In the genomic region with DNA sequence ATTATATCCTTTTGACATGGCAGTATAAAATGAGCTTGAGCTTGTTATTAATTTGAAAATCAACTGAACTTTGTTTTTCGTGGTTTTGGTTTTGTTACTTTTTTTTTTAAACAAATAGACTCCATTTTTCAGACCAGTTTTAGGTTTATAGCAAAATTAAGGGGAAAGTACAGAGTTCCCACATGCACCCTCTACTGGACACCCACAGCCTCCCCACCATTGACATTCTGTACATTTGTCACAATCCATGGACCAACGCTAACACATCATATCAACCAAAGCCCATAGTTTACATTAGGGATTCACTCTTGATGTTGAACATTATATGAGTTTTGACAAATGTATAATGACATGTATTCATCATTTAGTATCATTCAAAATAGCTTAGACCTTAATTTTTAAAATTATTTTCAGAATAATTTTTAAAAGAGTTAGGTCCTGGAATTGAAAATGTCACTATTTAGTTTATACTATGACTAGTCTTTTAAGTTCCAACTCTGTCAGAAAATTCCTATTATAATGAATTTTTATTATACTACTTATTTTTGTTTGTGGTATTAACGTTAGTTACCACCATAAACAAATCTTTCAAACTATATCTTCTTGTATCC, we compare ENCODE assay signal across 8 cellular contexts. TPM values are rescaled to one million over a fixed set of nuclear protein-coding genes. Genes with fewer than 3 reads are reported as not detected.
DNase-seq lines count a peak whose midpoint lies in the region; ATAC-seq, FAIRE-seq and TF ChIP-seq lines count a peak whose summit lies in the region.

No MANE protein-coding gene starts in this region.

- no peak for TF ChIP-seq POLR2A in body of pancreas (IDR thresholded peaks at IDR 0.05)

- H3K4me3 ChIP-seq in Jurkat, Clone E6-1 (ENCODE audit: low read length): no peak overlapping the region
- no peak overlapping the region for H3K4me3 ChIP-seq in body of pancreas

- no peak overlapping the region for H3K27ac Mint-ChIP-seq in nephron
- no peak overlapping the region for H3K27ac Mint-ChIP-seq in activated CD4-positive, alpha-beta memory T cell treated with anti-CD3 and anti-CD28 coated beads for 36 hours

- no peaks in the 10 kb centered on the region for H3K4me1 ChIP-seq in body of pancreas

- no peaks in the 10 kb centered on the region for H3K27me3 ChIP-seq in body of pancreas

- H3K36me3 Mint-ChIP-seq in nephron (ENCODE audit: low read depth): no peaks in the 10 kb centered on the region
- H3K36me3 Mint-ChIP-seq in activated CD4-positive, alpha-beta memory T cell treated with anti-CD3 and anti-CD28 coated beads for 36 hours: no peaks in the 10 kb centered on the region

- peak; percentile 92 for FAIRE-seq in G401.6 (lab: Jason Lieb, UNC)

- 42 to 47% methylated on average over 3 of the region's 3 CpGs for WGBS in body of pancreas, 2 donors

- no peaks in the 10 kb centered on the region for H3K27me3 Mint-ChIP-seq in nephron (ENCODE audit: low read depth)
- no peaks in the 10 kb centered on the region for H3K27me3 Mint-ChIP-seq in activated CD4-positive, alpha-beta memory T cell treated with anti-CD3 and anti-CD28 coated beads for 36 hours

- intact Hi-C loops in body of pancreas (cut with DNase I): no loop called here
- intact Hi-C loops in activated CD4-positive, alpha-beta memory T cell treated with anti-CD3 and anti-CD28 coated beads for 36 hours (cut with micrococcal nuclease): no loop called here

- H3K36me3 ChIP-seq in body of pancreas (replicated peaks in 1 of 2; ENCODE audit: insufficient read depth in 1 of 2, low read depth in 2 of 2): no peaks in the 10 kb centered on the region

- ATAC-seq in body of pancreas: no peak
- ATAC-seq in HG03108 (IDR thresholded peaks at IDR 0.05; ENCODE audit: unreplicated experiment): no peak

- TF ChIP-seq CTCF in body of pancreas (IDR thresholded peaks at IDR 0.05) (peak in 6 of 7 experiments; percentile 15 to 53 (median 40)), nephron (IDR thresholded peaks at IDR 0.05; ENCODE audit: unreplicated experiment in 3 of 3) (peak; percentile 30 to 33 (median 32))

- no peak overlapping the region for H3K4me3 Mint-ChIP-seq in nephron
- H3K4me3 Mint-ChIP-seq in activated CD4-positive, alpha-beta memory T cell treated with anti-CD3 and anti-CD28 coated beads for 36 hours: no peak overlapping the region

- no peaks in the 10 kb centered on the region for H3K4me1 Mint-ChIP-seq in nephron
- H3K4me1 Mint-ChIP-seq in activated CD4-positive, alpha-beta memory T cell treated with anti-CD3 and anti-CD28 coated beads for 36 hours (ENCODE audit: low read depth): no peaks in the 10 kb centered on the region

- CTCF ChIA-PET in activated CD4-positive, alpha-beta memory T cell treated with anti-CD3 and anti-CD28 coated beads for 36 hours (lab: Charles Lee): interaction anchor here (0.7 to 1.3 kb wide), 5 partner anchors 14 to 821 kb away, joined by 3 to 5 read pairs (median 3); no protein-coding TSS in a partner anchor

- H3K27ac ChIP-seq in body of pancreas: no peak overlapping the region

- peak; percentile 11 for DNase-seq in Jurkat, Clone E6-1 (ENCODE audit: low read depth, low spot score)
- peak in 1 of 4 donors; percentile 37 for DNase-seq in body of pancreas
- DNase-seq in activated CD4-positive, alpha-beta memory T cell treated with anti-CD3 and anti-CD28 coated beads for 36 hours: no peak
- no peak for DNase-seq in NCI-H1930 (lab: John Stamatoyannopoulos, UW)
- no peak for DNase-seq in NCI-H1105 treated with DMSO at 0.1 percent for 48 hours (lab: John Stamatoyannopoulos, UW)

- H3K9me3 ChIP-seq in body of pancreas: no peaks in the 10 kb centered on the region

- H3K9me3 Mint-ChIP-seq in nephron: no peaks in the 10 kb centered on the region
- no peaks in the 10 kb centered on the region for H3K9me3 Mint-ChIP-seq in activated CD4-positive, alpha-beta memory T cell treated with anti-CD3 and anti-CD28 coated beads for 36 hours

- POLR2A ChIA-PET in activated CD4-positive, alpha-beta memory T cell treated with anti-CD3 and anti-CD28 coated beads for 36 hours (lab: Charles Lee): interaction anchor here (0.6 to 1.2 kb wide), 2 partner anchors 36 to 173 kb away, joined by 3 to 5 read pairs; partner anchors contain the start of gene JMY

RNA-seq across cellular contexts. Expression of gene JMY, which starts 35.3 kb away (rescaled TPM):
- 4.9 TPM for polyA plus RNA-seq in Jurkat, Clone E6-1 (2012; ENCODE audit: insufficient read depth, insufficient read length)
- 10 to 100 TPM; 11.9 to 15.8 TPM for total RNA-seq in body of pancreas
- total RNA-seq in activated CD4-positive, alpha-beta memory T cell treated with anti-CD3 and anti-CD28 coated beads for 36 hours: 1 to 10 TPM; 8.6 to 9.1 TPM
